Comparison of ENCODE assay signal across 19 cellular contexts in the genomic region with DNA sequence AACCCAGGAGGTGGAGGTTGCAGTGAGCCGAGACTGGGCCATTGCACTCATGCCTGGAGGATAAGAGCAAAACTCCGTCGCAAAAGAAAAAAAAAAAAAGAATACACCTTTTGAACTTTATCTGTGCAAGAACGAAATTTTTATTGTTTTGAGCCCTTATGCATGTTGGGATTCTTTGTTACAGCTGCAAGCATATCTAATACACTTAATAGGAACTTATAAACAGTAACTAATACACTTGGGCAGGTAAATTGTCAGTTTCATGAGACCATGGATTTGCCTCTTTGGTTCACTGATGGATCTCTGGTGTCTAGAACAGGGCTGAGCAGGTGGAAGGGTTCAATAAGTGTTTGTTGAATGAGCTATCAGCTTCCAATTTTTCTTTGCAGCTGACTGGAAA.
A peak's percentile ranks its signal among the peaks of the same experiment; 100 is the strongest.
DNase-seq lines count a peak whose midpoint lies in the region; ATAC-seq, FAIRE-seq and TF ChIP-seq lines count a peak whose summit lies in the region.
"Had no signal": no experiment of that assay in that cellular context is flagged by ENCODE, and none has a peak within 500 bp of the region (broad histone marks: within the 10 kb centered on the region; RNA-seq: fewer than 3 reads in every experiment).

No MANE protein-coding gene starts in this region.

- H3K9me1 ChIP-seq in keratinocyte (ENCODE audit: control insufficient read depth, extremely low read depth, insufficient read depth, low read length) = no peaks in the 10 kb centered on the region

- H3K4me3 Mint-ChIP-seq in HFFc6 = peak overlapping the region; percentile 64
- no peak overlapping the region for H3K4me3 Mint-ChIP-seq in astrocyte (ENCODE audit: unreplicated experiment)
- no peak overlapping the region for H3K4me3 Mint-ChIP-seq in CD8-positive, alpha-beta memory T cell
- H3K4me3 Mint-ChIP-seq: CD14-positive monocyte, H9 had no signal

- DNase-seq in AG04449 (ENCODE audit: low read depth, low spot score) (no peak), HFFc6 (no peak), astrocyte (ENCODE audit: low read depth) (no peak), keratinocyte (ENCODE audit: low read depth, low spot score) (no peak), NCI-H2171 treated with DMSO at 0.1 percent for 48 hours (lab: John Stamatoyannopoulos, UW) (no peak), BE2C (no peak)
- DNase-seq in CD8-positive, alpha-beta memory T cell = no peak
- DNase-seq: DND-41, H9, NCI-H1417, NCI-H187, NCI-H2107, NCI-H2227 treated with DMSO at 0.1 percent for 48 hours, NCI-H510A treated with DMSO at 0.1 percent for 48 hours, NCI-H82 had no signal

- CTCF ChIA-PET in AG04449 (lab: Yijun Ruan, JAX) = interaction anchor here (2.8 to 4.3 kb wide), 2 partner anchors 30 to 119 kb away, joined by 13 to 27 read pairs; no protein-coding TSS in a partner anchor
- CTCF ChIA-PET in CD8-positive, alpha-beta memory T cell (lab: Charles Lee) = no interaction called here

- no peak for ATAC-seq in HG03175 (IDR thresholded peaks at IDR 0.05; ENCODE audit: unreplicated experiment)

- H4K20me1 ChIP-seq in astrocyte (ENCODE audit: insufficient read depth, low read length) = no peaks in the 10 kb centered on the region
- no peaks in the 10 kb centered on the region for H4K20me1 ChIP-seq in keratinocyte (ENCODE audit: control insufficient read depth, extremely low read depth, insufficient read depth, low read length)

- no peaks in the 10 kb centered on the region for H3K9me3 ChIP-seq in astrocyte (ENCODE audit: insufficient read depth, low read depth, low read length)
- no peaks in the 10 kb centered on the region for H3K9me3 ChIP-seq in keratinocyte (ENCODE audit: control insufficient read depth, low read depth, low read length)
- peaks cover 8% of the 10 kb centered on the region for H3K9me3 ChIP-seq in CD8-positive, alpha-beta memory T cell (ENCODE audit: low read length)
- H3K9me3 ChIP-seq in BE2C = no peaks in the 10 kb centered on the region; the same call in 1 of the 2 replicates
- H3K9me3 ChIP-seq: A549 had no signal

- peak overlapping the region; percentile 92 for H3K27ac ChIP-seq in astrocyte (ENCODE audit: low read depth, low read length)
- peak overlapping the region; percentile 89 for H3K27ac ChIP-seq in keratinocyte (ENCODE audit: control insufficient read depth, insufficient read depth, low read length)
- no peak overlapping the region for H3K27ac ChIP-seq in CD8-positive, alpha-beta memory T cell (ENCODE audit: low read depth, low read length)
- H3K27ac ChIP-seq: KMS-11 had no signal

- H3K4me1 ChIP-seq in astrocyte (ENCODE audit: insufficient read depth, low read length) (peaks cover 25% of the 10 kb centered on the region), keratinocyte (ENCODE audit: control insufficient read depth, extremely low read depth, insufficient read depth, low read length) (peaks cover 38% of the 10 kb centered on the region), BE2C (peaks cover 2% of the 10 kb centered on the region; the same call in 1 of the 2 replicates)
- no peaks in the 10 kb centered on the region for H3K4me1 ChIP-seq in CD8-positive, alpha-beta memory T cell (ENCODE audit: insufficient read depth, low read length)

- peak overlapping the region; percentile 66 for H3K9ac ChIP-seq in astrocyte (ENCODE audit: low read length)
- H3K9ac ChIP-seq in keratinocyte (ENCODE audit: control insufficient read depth, extremely low read depth, insufficient read depth, low read length) = no peak overlapping the region
- H3K9ac ChIP-seq: KMS-11 had no signal

- H3K27ac Mint-ChIP-seq in HFFc6 = peak overlapping the region; percentile 94
- no peak overlapping the region for H3K27ac Mint-ChIP-seq in astrocyte (ENCODE audit: unreplicated experiment)
- no peak overlapping the region for H3K27ac Mint-ChIP-seq in CD8-positive, alpha-beta memory T cell
- H3K27ac Mint-ChIP-seq: H9 had no signal

- H3K4me2 ChIP-seq in astrocyte (ENCODE audit: low read length) (peak overlapping the region; percentile 77), keratinocyte (ENCODE audit: control insufficient read depth, extremely low read depth, insufficient read depth, low read depth, low read length) (peak overlapping the region; percentile 95)
- H3K4me2 ChIP-seq: KMS-11 had no signal

- no peak for FAIRE-seq in astrocyte (lab: Jason Lieb, UNC)
- FAIRE-seq in keratinocyte (lab: Jason Lieb, UNC) = peak; percentile 69
- FAIRE-seq: A549 had no signal

- H3K9me3 Mint-ChIP-seq in HFFc6 (no peaks in the 10 kb centered on the region; the same call in none of the 2 replicates), astrocyte (ENCODE audit: unreplicated experiment) (peaks cover 2% of the 10 kb centered on the region)
- H3K9me3 Mint-ChIP-seq in CD8-positive, alpha-beta memory T cell = peaks cover 2 to 12% (median 5%) of the 10 kb centered on the region in 5 donors

- H3K27me3 Mint-ChIP-seq in HFFc6 (ENCODE audit: insufficient read depth) (peaks cover 3% of the 10 kb centered on the region; the same call in 1 of the 2 replicates), astrocyte (ENCODE audit: low read depth, unreplicated experiment) (no peaks in the 10 kb centered on the region)
- peaks cover 28 to 67% of the 10 kb centered on the region in 2 donors for H3K27me3 Mint-ChIP-seq in CD8-positive, alpha-beta memory T cell

- peaks cover 19% of the 10 kb centered on the region; the same call in 1 of the 2 replicates for H3K36me3 Mint-ChIP-seq in HFFc6 (ENCODE audit: low read depth)
- H3K36me3 Mint-ChIP-seq in astrocyte (ENCODE audit: low read depth, unreplicated experiment) = no peaks in the 10 kb centered on the region
- H3K36me3 Mint-ChIP-seq in CD8-positive, alpha-beta memory T cell = peaks cover 0 to 2% (median 0%) of the 10 kb centered on the region in 3 donors
- H3K36me3 Mint-ChIP-seq: CD14-positive monocyte had no signal

- TF ChIP-seq CTCF in AG04449 (IDR thresholded peaks at IDR 0.05; ENCODE audit: insufficient read depth, low read length, missing control alignments) (no peak), HFFc6 (IDR thresholded peaks at IDR 0.05) (no peak), astrocyte (IDR thresholded peaks at IDR 0.05; ENCODE audit: insufficient read depth, low read depth, low read length) (no peak), keratinocyte (optimal IDR thresholded peaks at IDR 0.05 in 1 of 3, IDR thresholded peaks at IDR 0.05 in 1 of 3, conservative IDR thresholded peaks at IDR 0.05 in 1 of 3; ENCODE audit: extremely low read depth in 1 of 3, insufficient read depth in 2 of 3, low read length in 3 of 3) (no peak), BE2C (IDR thresholded peaks at IDR 0.05; ENCODE audit: low read depth, low read length) (no peak)

- no peaks in the 10 kb centered on the region for H3K27me3 ChIP-seq in astrocyte (ENCODE audit: insufficient read depth, low read length)
- no peaks in the 10 kb centered on the region for H3K27me3 ChIP-seq in keratinocyte (ENCODE audit: control insufficient read depth, extremely low read depth, insufficient read depth, low read length)
- H3K27me3 ChIP-seq in CD8-positive, alpha-beta memory T cell (ENCODE audit: insufficient read depth, low read length, poor library complexity, severe bottlenecking) = peaks cover 4% of the 10 kb centered on the region
- peaks cover 20% of the 10 kb centered on the region for H3K27me3 ChIP-seq in BE2C

- H3K36me3 ChIP-seq in astrocyte (ENCODE audit: insufficient read depth, low read length) = no peaks in the 10 kb centered on the region
- H3K36me3 ChIP-seq in keratinocyte (ENCODE audit: control insufficient read depth in 2 of 2, extremely low read depth in 1 of 2, insufficient read depth in 2 of 2, low read length in 2 of 2) = no peaks in the 10 kb centered on the region
- H3K36me3 ChIP-seq in CD8-positive, alpha-beta memory T cell (ENCODE audit: insufficient read depth, low read length) = no peaks in the 10 kb centered on the region
- H3K36me3 ChIP-seq in BE2C = no peaks in the 10 kb centered on the region

- dilution Hi-C loops in keratinocyte (cut with MboI; ENCODE audit: extremely low pct_ligation_motif_present, low sequenced_read_pairs) = no loop called here

- POLR2A ChIA-PET in AG04449 (lab: Yijun Ruan, JAX) = no interaction called here
- POLR2A ChIA-PET in CD8-positive, alpha-beta memory T cell (lab: Charles Lee) = no interaction called here

- H3K4me1 Mint-ChIP-seq in HFFc6 (ENCODE audit: low read depth) (peaks cover 63% of the 10 kb centered on the region), astrocyte (ENCODE audit: low read depth, unreplicated experiment) (peaks cover 19% of the 10 kb centered on the region)
- H3K4me1 Mint-ChIP-seq in CD8-positive, alpha-beta memory T cell = peaks cover 0 to 5% (median 0%) of the 10 kb centered on the region in 3 donors

- H3K79me2 ChIP-seq in astrocyte (ENCODE audit: insufficient read depth, low read length) (no peaks in the 10 kb centered on the region), keratinocyte (ENCODE audit: control insufficient read depth, insufficient read depth, low read length) (no peaks in the 10 kb centered on the region)

- H2AFZ ChIP-seq in astrocyte (ENCODE audit: low read depth, low read length) = no peak overlapping the region
- H2AFZ ChIP-seq in keratinocyte (ENCODE audit: control insufficient read depth, low read length) = no peak overlapping the region

- H3K4me3 ChIP-seq in AG04449 (ENCODE audit: low read depth, low read length) (peak overlapping the region; percentile 18; the same call in 1 of the 2 replicates), astrocyte (ENCODE audit: insufficient read depth, low read depth, low read length) (no peak overlapping the region), keratinocyte (ENCODE audit: control insufficient read depth in 2 of 3, extremely low read depth in 1 of 3, insufficient read depth in 2 of 3, low read depth in 1 of 3, low read length in 3 of 3) (peak overlapping the region in 2 of 3 experiments; percentile 32 to 46), BE2C (ENCODE audit: low read depth, low read length) (no peak overlapping the region)
- H3K4me3 ChIP-seq in CD8-positive, alpha-beta memory T cell (ENCODE audit: low read length) = no peak overlapping the region
- H3K4me3 ChIP-seq: A549 had no signal

Comparison
In these comparisons a context has a peak if more than half of its experiments do, and no peak if none do; other contexts are left out.
1. H3K4me3 ChIP-seq: peak in AG04449 (single experiment) and keratinocyte (2 of 3); none in astrocyte (single experiment), CD8-positive, alpha-beta memory T cell (single experiment) and BE2C (single experiment).